In genomic region chr11:78575478-78575877, GRCh38 we compare ENCODE assay signal across 8 cellular contexts. TPM values are rescaled to one million over a fixed set of nuclear protein-coding genes. Genes with fewer than 3 reads are reported as not detected.
A peak's percentile ranks its signal among the peaks of the same experiment; 100 is the strongest.
DNase-seq lines count a peak whose midpoint lies in the region; ATAC-seq and TF ChIP-seq lines count a peak whose summit lies in the region.

No MANE protein-coding gene starts in this region.

- H3K27me3 ChIP-seq in GM23248 (replicated peaks; ENCODE audit: insufficient read depth) = no peaks in the 10 kb centered on the region
- no peaks in the 10 kb centered on the region for H3K27me3 ChIP-seq in gastrocnemius medialis

- no peak for TF ChIP-seq POLR2A in gastrocnemius medialis (IDR thresholded peaks at IDR 0.05)

- DNase-seq in GM23248 (no peak), fibroblast of pulmonary artery (ENCODE audit: low read depth) (no peak), gastrocnemius medialis (no peak), SW 1271 (lab: John Stamatoyannopoulos, UW) (no peak), NCI-H1048 (lab: John Stamatoyannopoulos, UW) (no peak), NCI-H146 (lab: John Stamatoyannopoulos, UW) (no peak), 8988T (no peak)

- WGBS in GM23248 (ENCODE audit: low coverage in 1 of 2, low lambda C conversion rate in 2 of 2, missing lambda C conversion rate in 2 of 2), 2 experiments = 55 to 57% methylated on average over 10 of the region's 10 CpGs

- intact Hi-C loops in gastrocnemius medialis (cut with DNase I; ENCODE audit: low total_unique reads) = loop anchor here (10.0 kb wide), 1 partner anchor 581 kb away; the partner anchor contains the start of gene INTS4

- in situ Hi-C loops in GM23248 (cut with MboI) = no loop called here
- in situ Hi-C loops in gastrocnemius medialis (cut with MboI; ENCODE audit: low sequenced_read_pairs in 4 of 4) = no loop called here

- H3K27ac ChIP-seq in GM23248 = no peak overlapping the region
- peak overlapping the region; percentile 89 to 93 (median 91) for H3K27ac ChIP-seq in gastrocnemius medialis

- peaks cover 23% of the 10 kb centered on the region; the same call in 1 of the 2 replicates for H3K79me2 ChIP-seq in GM23248 (ENCODE audit: insufficient read depth)

- H3K4me1 ChIP-seq in GM23248 (ENCODE audit: insufficient read depth) = no peaks in the 10 kb centered on the region
- H3K4me1 ChIP-seq in gastrocnemius medialis = peaks cover 4 to 16% of the 10 kb centered on the region in 2 donors

- peak overlapping the region; percentile 86 for H3K9ac ChIP-seq in GM23248

- H3K9me2 ChIP-seq in GM23248 (ENCODE audit: insufficient read depth) = no peaks in the 10 kb centered on the region

- H3K4me2 ChIP-seq in GM23248 (ENCODE audit: unreplicated experiment) = peak overlapping the region; percentile 100

- no peaks in the 10 kb centered on the region for H3K9me3 ChIP-seq in GM23248 (ENCODE audit: low read depth)
- H3K9me3 ChIP-seq in gastrocnemius medialis = no peaks in the 10 kb centered on the region

- no peaks in the 10 kb centered on the region for H4K20me1 ChIP-seq in GM23248 (ENCODE audit: insufficient read depth)

- ATAC-seq in SK-N-SH treated with all-trans-retinoic acid at 6 μM for 48 hours = no peak
- ATAC-seq in gastrocnemius medialis = no peak

- H3K36me3 ChIP-seq in GM23248 (ENCODE audit: low read depth) (no peaks in the 10 kb centered on the region), gastrocnemius medialis (peaks cover 0 to 6% of the 10 kb centered on the region in 2 donors)

- H2AFZ ChIP-seq in GM23248 = peak overlapping the region; percentile 99

- no peaks in the 10 kb centered on the region for H3F3A ChIP-seq in GM23248 (ENCODE audit: insufficient read depth)

- H3K4me3 ChIP-seq in GM23248 (peak overlapping the region; percentile 84), fibroblast of pulmonary artery (replicated peaks; ENCODE audit: low read depth, low read length) (peak overlapping the region; percentile 83), gastrocnemius medialis (peak overlapping the region; percentile 71 to 99 (median 88))

- TF ChIP-seq CTCF in fibroblast of pulmonary artery (IDR thresholded peaks at IDR 0.05; ENCODE audit: low read length, missing control alignments) (no peak), gastrocnemius medialis (IDR thresholded peaks at IDR 0.05 in 4 of 5, conservative IDR thresholded peaks at IDR 0.05 in 1 of 5) (no peak)

TF ChIP-seq in SK-N-SH treated with all-trans-retinoic acid at 6 μM for 48 hours, 23 proteins besides CTCF, POLR2A, EP300 and RAD21:
- TF ChIP-seq RARB (CRISPR knock-in tag; IDR thresholded peaks at IDR 0.05) (no peak), ZC3H10 (CRISPR knock-in tag; IDR thresholded peaks at IDR 0.05) (no peak), SNAI2 (CRISPR knock-in tag; IDR thresholded peaks at IDR 0.05) (no peak), TSHZ2 (CRISPR knock-in tag; IDR thresholded peaks at IDR 0.05) (no peak), ISL1 (CRISPR knock-in tag; IDR thresholded peaks at IDR 0.05) (0 out of 2 replicates have a peak, but pooled peaks have one; percentile 11), POU6F1 (CRISPR knock-in tag; IDR thresholded peaks at IDR 0.05; ENCODE audit: borderline replicate concordance, low read depth) (no peak)
TF ChIP-seq in SK-N-SH treated with all-trans-retinoic acid at 6 μM for 48 hours: peak in this region for 1.

RNA-seq across cellular contexts. Expression of gene NARS2, which starts 0.8 kb away (rescaled TPM):
- 13.0 and 15.3 TPM in 2 replicates for total RNA-seq in GM23248 (2014; rRNA removed; shearing (Covaris generic))
- polyA plus RNA-seq in GM23248 (2016; fragmentation: Nextera tagmentation; extraction: Ambion mirVana) = 10.9 TPM in 2 replicates
- total RNA-seq in gastrocnemius medialis = 10 to 100 TPM; 12.9 to 29.1 (median 18.7) TPM
